Comparison of ENCODE assay signal across 8 cellular contexts in genomic region chr5:102865171-102865509, GRCh38.
DNase-seq lines count a peak whose midpoint lies in the region; ATAC-seq, FAIRE-seq and TF ChIP-seq lines count a peak whose summit lies in the region.

No MANE protein-coding gene starts in this region.

- POLR2A ChIA-PET in PC-9 (lab: Charles Lee; ENCODE audit: unreplicated experiment), result interaction anchor here (0.6 to 0.7 kb wide), 3 partner anchors 39 to 93 kb away, joined by 3 to 19 read pairs (median 4); no protein-coding TSS in a partner anchor

- peak overlapping the region; percentile 66 for H3K27ac ChIP-seq in PC-9
- peak overlapping the region; percentile 71 to 88 (median 78) for H3K27ac ChIP-seq in esophagus squamous epithelium
- peak overlapping the region in 3 of 4 donors; percentile 54 to 69 (median 67) for H3K27ac ChIP-seq in pancreas

- peak; percentile 64 for DNase-seq in EH (ENCODE audit: low read depth)
- peak in 1 of 2 experiments; percentile 47 for DNase-seq in PC-9
- no peak for DNase-seq in esophagus squamous epithelium (lab: John Stamatoyannopoulos, UW)
- DNase-seq in pancreas, result no peak
- no peak for DNase-seq in posterior cingulate gyrus
- DNase-seq in LoVo (ENCODE audit: low spot score), result no peak
- no peak for DNase-seq in MV-4-11 (lab: John Stamatoyannopoulos, UW)

- no peak for TF ChIP-seq CTCF in PC-9 (conservative IDR thresholded peaks at IDR 0.05)
- TF ChIP-seq CTCF in esophagus squamous epithelium (IDR thresholded peaks at IDR 0.05), result no peak
- no peak for TF ChIP-seq CTCF in pancreas (IDR thresholded peaks at IDR 0.05)

- peak overlapping the region; percentile 99 for H3K4me2 ChIP-seq in PC-9

- H3K4me1 ChIP-seq in PC-9 (replicated peaks; ENCODE audit: insufficient read depth), result peaks cover 18% of the 10 kb centered on the region
- peaks cover 0 to 31% (median 0%) of the 10 kb centered on the region in 3 donors for H3K4me1 ChIP-seq in esophagus squamous epithelium
- peaks cover 0 to 13% (median 4%) of the 10 kb centered on the region in 3 donors for H3K4me1 ChIP-seq in pancreas

- H3F3A ChIP-seq in PC-9 (ENCODE audit: insufficient read depth, low read depth), result peaks cover 13% of the 10 kb centered on the region; the same call in 1 of the 2 replicates

- CTCF ChIA-PET in PC-9 (lab: Charles Lee), result no interaction called here

- H3K27me3 ChIP-seq in PC-9 (ENCODE audit: insufficient read depth, low read depth) (no peaks in the 10 kb centered on the region), esophagus squamous epithelium (no peaks in the 10 kb centered on the region), pancreas (peaks cover 0 to 4% (median 0%) of the 10 kb centered on the region in 4 donors)

- BruUV-seq in PC-9 (replicated peaks; lab: Mats Ljungman, UMichigan), result no TSS peak

- H3K9me2 ChIP-seq in PC-9 (ENCODE audit: insufficient read depth), result no peaks in the 10 kb centered on the region

- no peaks in the 10 kb centered on the region for H3K79me2 ChIP-seq in PC-9 (ENCODE audit: low read depth)

- peak overlapping the region; percentile 86 for H2AFZ ChIP-seq in PC-9

- intact Hi-C loops in PC-9 (cut with micrococcal nuclease; ENCODE audit: unreplicated experiment) (no loop called here), esophagus squamous epithelium (cut with DNase I) (no loop called here), pancreas (cut with DNase I) (no loop called here), posterior cingulate gyrus (cut with DNase I) (loop anchor here (10.0 kb wide), 1 partner anchor 110 kb away; the partner anchor contains the start of gene PAM)

- no peak for FAIRE-seq in pancreas (lab: Jason Lieb, UNC)

- H4K20me1 ChIP-seq in PC-9 (ENCODE audit: insufficient read depth), result no peaks in the 10 kb centered on the region

- ATAC-seq in pancreas (peak in 2 of 4 donors; percentile 6 to 20), GM19463 (IDR thresholded peaks at IDR 0.05; ENCODE audit: unreplicated experiment) (no peak)

- H3K36me3 ChIP-seq in PC-9 (ENCODE audit: low read depth) (no peaks in the 10 kb centered on the region), esophagus squamous epithelium (no peaks in the 10 kb centered on the region), pancreas (no peaks in the 10 kb centered on the region)

- peak overlapping the region; percentile 88 for H3K4me3 ChIP-seq in PC-9
- peak overlapping the region; percentile 48 to 74 (median 62) for H3K4me3 ChIP-seq in esophagus squamous epithelium
- peak overlapping the region in 2 of 4 donors; percentile 60 to 61 for H3K4me3 ChIP-seq in pancreas

- no peaks in the 10 kb centered on the region for H3K9me3 ChIP-seq in PC-9 (ENCODE audit: insufficient read depth, low read depth)
- H3K9me3 ChIP-seq in esophagus squamous epithelium, result no peaks in the 10 kb centered on the region
- no peaks in the 10 kb centered on the region for H3K9me3 ChIP-seq in pancreas

- 18 to 20% methylated on average over 3 of the region's 3 CpGs for WGBS in esophagus squamous epithelium, 2 donors
- whole genome bisulfite sequencing in pancreas, 2 donors, result 24 to 47% methylated on average over 3 of the region's 3 CpGs

- TF ChIP-seq POLR2A in esophagus squamous epithelium (IDR thresholded peaks at IDR 0.05), result no peak
